In the genomic region with DNA sequence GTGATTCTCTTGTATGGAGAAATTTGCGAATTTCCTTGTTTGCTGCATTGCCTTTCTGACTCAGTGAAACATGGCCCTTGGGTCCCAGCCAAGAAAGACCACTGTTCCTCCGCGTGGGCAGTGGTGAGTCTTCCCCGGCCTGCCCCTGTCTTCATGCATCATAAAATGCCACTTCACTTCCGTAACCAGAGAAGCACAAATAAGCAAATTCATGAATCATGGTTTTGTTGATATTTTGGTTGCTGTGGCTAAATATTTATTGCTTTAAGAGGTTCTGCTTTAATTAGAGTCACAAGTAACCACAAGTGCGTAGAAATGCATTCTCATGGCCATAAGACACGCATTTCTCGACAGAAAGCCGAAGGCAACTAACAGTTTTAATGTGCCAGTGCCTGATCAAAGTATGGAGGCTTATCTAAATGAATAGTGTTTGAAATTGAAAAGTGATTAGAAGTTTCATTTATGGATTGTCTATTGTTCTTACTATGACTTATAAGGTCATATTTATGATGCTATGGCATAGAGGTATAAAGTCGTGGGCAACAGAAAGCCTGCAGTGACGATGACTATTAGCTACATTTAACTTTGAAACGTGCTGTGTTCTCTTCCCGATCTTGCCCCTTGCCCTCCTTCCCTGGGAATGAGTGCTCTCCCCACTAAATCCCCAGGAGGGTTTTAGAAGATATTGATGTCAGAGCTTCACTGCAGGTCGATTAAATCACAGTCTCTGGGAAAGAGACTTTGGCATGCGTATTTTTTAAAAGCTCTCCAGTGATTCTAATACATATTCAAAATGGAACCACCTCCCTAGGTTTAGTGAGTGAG, we compare ENCODE assay signal across 10 cellular contexts.
DNase-seq lines count a peak whose midpoint lies in the region; ATAC-seq, FAIRE-seq and TF ChIP-seq lines count a peak whose summit lies in the region.
"Had no signal": no experiment of that assay in that cellular context is flagged by ENCODE, and none has a peak within 500 bp of the region (broad histone marks: within the 10 kb centered on the region; RNA-seq: fewer than 3 reads in every experiment).

No MANE protein-coding gene starts in this region.

- H3K4me3 ChIP-seq in astrocyte (ENCODE audit: insufficient read depth, low read depth, low read length), result no peak overlapping the region
- no peak overlapping the region for H3K4me3 ChIP-seq in mesenchymal stem cell (ENCODE audit: insufficient read depth in 1 of 2, low read depth in 1 of 2, low read length in 2 of 2)
- H3K4me3 ChIP-seq in lower leg skin (ENCODE audit: low read depth, poor library complexity, severe bottlenecking), result no peak overlapping the region
- H3K4me3 ChIP-seq in neuronal stem cell (ENCODE audit: low read length in 2 of 2), result no peak overlapping the region

- H3K4me3 Mint-ChIP-seq in astrocyte (ENCODE audit: unreplicated experiment) (no peak overlapping the region), WTC11 (no peak overlapping the region)

- H3K18ac ChIP-seq in mesenchymal stem cell (ENCODE audit: low read depth in 1 of 2, low read length in 2 of 2) (peak overlapping the region in 1 of 2 experiments; percentile 95), neuronal stem cell (ENCODE audit: low read length) (no peak overlapping the region)

- H3K9me3 Mint-ChIP-seq in astrocyte (ENCODE audit: unreplicated experiment), result no peaks in the 10 kb centered on the region
- no peaks in the 10 kb centered on the region for H3K9me3 Mint-ChIP-seq in WTC11

- H3K4ac ChIP-seq in mesenchymal stem cell (ENCODE audit: low read depth in 1 of 2, low read length in 2 of 2) (peak overlapping the region; percentile 51 to 52), neuronal stem cell (ENCODE audit: low read length) (no peak overlapping the region)

- no peak for FAIRE-seq in astrocyte (lab: Jason Lieb, UNC)
- FAIRE-seq: GM18507 had no signal

- no peak overlapping the region for H3K14ac ChIP-seq in mesenchymal stem cell (ENCODE audit: low read length in 2 of 2)
- H3K14ac ChIP-seq in neuronal stem cell (ENCODE audit: low read length), result no peak overlapping the region

- DNase-seq in AG09319 (ENCODE audit: extremely low read depth, low read depth), result peak; percentile 92
- peak; percentile 96 for DNase-seq in astrocyte (ENCODE audit: low read depth)
- peak; percentile 100 for DNase-seq in mesenchymal stem cell
- DNase-seq in lower leg skin (ENCODE audit: low spot score in 2 of 2), result no peak
- no peak for DNase-seq in WTC11 (ENCODE audit: low spot score)
- no peak for DNase-seq in neuronal stem cell (ENCODE audit: low spot score)
- DNase-seq: anterior cingulate cortex had no signal

- no peak for TF ChIP-seq POLR2A in lower leg skin (IDR thresholded peaks at IDR 0.05)

- intact Hi-C loops in lower leg skin (cut with DNase I; ENCODE audit: low total_unique reads), result no loop called here

- H3K36me3 Mint-ChIP-seq in astrocyte (ENCODE audit: low read depth, unreplicated experiment) (peaks cover 2% of the 10 kb centered on the region), WTC11 (no peaks in the 10 kb centered on the region)

- H2AK5ac ChIP-seq in mesenchymal stem cell (ENCODE audit: low read length, severe bottlenecking), result no peak overlapping the region
- H2AK5ac ChIP-seq in neuronal stem cell (ENCODE audit: low read depth, low read length), result no peak overlapping the region

- H2BK120ac ChIP-seq in mesenchymal stem cell (ENCODE audit: low read depth, low read length), result peak overlapping the region; percentile 92
- no peak overlapping the region for H2BK120ac ChIP-seq in neuronal stem cell (ENCODE audit: low read depth, low read length)

- H3K27ac Mint-ChIP-seq in astrocyte (ENCODE audit: unreplicated experiment), result no peak overlapping the region
- H3K27ac Mint-ChIP-seq in WTC11, result no peak overlapping the region; the same call in 1 of the 2 replicates

- POLR2A ChIA-PET in WTC11 (lab: Charles Lee), result interaction anchor here (1.3 kb wide), 1 partner anchor 17 kb away, joined by 3 read pairs; no protein-coding TSS in a partner anchor

- no peaks in the 10 kb centered on the region for H3K27me3 ChIP-seq in astrocyte (ENCODE audit: insufficient read depth, low read length)
- no peaks in the 10 kb centered on the region for H3K27me3 ChIP-seq in mesenchymal stem cell (ENCODE audit: control insufficient read depth in 1 of 2, insufficient read depth in 1 of 2, low read length in 2 of 2)
- H3K27me3 ChIP-seq in neuronal stem cell (ENCODE audit: control insufficient read depth in 3 of 3, insufficient read depth in 3 of 3, low read depth in 1 of 3, low read length in 3 of 3), result no peaks in the 10 kb centered on the region

- H3K4me1 ChIP-seq in astrocyte (ENCODE audit: insufficient read depth, low read length), result peaks cover 47% of the 10 kb centered on the region
- peaks cover 28% of the 10 kb centered on the region for H3K4me1 ChIP-seq in mesenchymal stem cell (ENCODE audit: control insufficient read depth, insufficient read depth, low read depth, low read length)
- peaks cover 17 to 28% of the 10 kb centered on the region in 2 donors for H3K4me1 ChIP-seq in neuronal stem cell (ENCODE audit: control insufficient read depth in 2 of 2, insufficient read depth in 1 of 2, low read depth in 1 of 2, low read length in 2 of 2)

- H3K9me3 ChIP-seq in astrocyte (ENCODE audit: insufficient read depth, low read depth, low read length) (no peaks in the 10 kb centered on the region), mesenchymal stem cell (ENCODE audit: control insufficient read depth, low read length) (no peaks in the 10 kb centered on the region), neuronal stem cell (replicated peaks in 1 of 2; ENCODE audit: control insufficient read depth in 2 of 2, insufficient read depth in 1 of 2, low read depth in 1 of 2, low read length in 2 of 2) (no peaks in the 10 kb centered on the region)

- H2AFZ ChIP-seq in astrocyte (ENCODE audit: low read depth, low read length) (no peak overlapping the region), mesenchymal stem cell (ENCODE audit: low read depth, low read length) (no peak overlapping the region), neuronal stem cell (ENCODE audit: low read length) (no peak overlapping the region)

- H4K91ac ChIP-seq in mesenchymal stem cell (ENCODE audit: low read length) (no peak overlapping the region), neuronal stem cell (ENCODE audit: low read depth, low read length, poor library complexity) (no peak overlapping the region)

- H4K8ac ChIP-seq in mesenchymal stem cell (ENCODE audit: low read length) (peak overlapping the region; percentile 67), neuronal stem cell (ENCODE audit: low read depth, low read length) (no peak overlapping the region)

- H3K9ac ChIP-seq in astrocyte (ENCODE audit: low read length), result peak overlapping the region; percentile 9
- H3K9ac ChIP-seq in mesenchymal stem cell (ENCODE audit: low read length), result peak overlapping the region; percentile 83
- H3K9ac ChIP-seq in neuronal stem cell (ENCODE audit: low read depth, low read length, poor library complexity), result no peak overlapping the region

- H4K20me1 ChIP-seq in astrocyte (ENCODE audit: insufficient read depth, low read length), result no peaks in the 10 kb centered on the region

- peak overlapping the region; percentile 63 for H3K27ac ChIP-seq in astrocyte (ENCODE audit: low read depth, low read length)
- peak overlapping the region; percentile 41 for H3K27ac ChIP-seq in mesenchymal stem cell (ENCODE audit: low read length, poor library complexity, severe bottlenecking)
- no peak overlapping the region for H3K27ac ChIP-seq in neuronal stem cell (replicated peaks; ENCODE audit: low read length)

- H3K27me3 Mint-ChIP-seq in astrocyte (ENCODE audit: low read depth, unreplicated experiment) (peaks cover 3% of the 10 kb centered on the region), WTC11 (ENCODE audit: low read depth) (no peaks in the 10 kb centered on the region; the same call in 1 of the 2 replicates)

- no peak for TF ChIP-seq CTCF in AG09319 (IDR thresholded peaks at IDR 0.05; ENCODE audit: low read depth, low read length)
- no peak for TF ChIP-seq CTCF in astrocyte (IDR thresholded peaks at IDR 0.05; ENCODE audit: insufficient read depth, low read depth, low read length)
- no peak for TF ChIP-seq CTCF in lower leg skin (IDR thresholded peaks at IDR 0.05)
- TF ChIP-seq CTCF in WTC11 (IDR thresholded peaks at IDR 0.05), result no peak

- no peak overlapping the region for H2BK15ac ChIP-seq in mesenchymal stem cell (ENCODE audit: low read depth, poor library complexity, severe bottlenecking)
- no peak overlapping the region for H2BK15ac ChIP-seq in neuronal stem cell (ENCODE audit: low read length)

- peak; percentile 53 for ATAC-seq in GM18867 (IDR thresholded peaks at IDR 0.05; ENCODE audit: unreplicated experiment)
- no peak for ATAC-seq in GM18517 (IDR thresholded peaks at IDR 0.05; ENCODE audit: unreplicated experiment)
- no peak for ATAC-seq in WTC11

- H3K4me1 Mint-ChIP-seq in astrocyte (ENCODE audit: low read depth, unreplicated experiment), result peaks cover 24% of the 10 kb centered on the region
- peaks cover 29% of the 10 kb centered on the region for H3K4me1 Mint-ChIP-seq in WTC11

- H3K23ac ChIP-seq in mesenchymal stem cell (ENCODE audit: low read length in 2 of 2), result no peak overlapping the region
- H3K23ac ChIP-seq in neuronal stem cell (ENCODE audit: low read depth, low read length, poor library complexity), result no peak overlapping the region

- H3K4me2 ChIP-seq in astrocyte (ENCODE audit: low read length) (peak overlapping the region; percentile 53), mesenchymal stem cell (ENCODE audit: low read length, poor library complexity, severe bottlenecking) (no peak overlapping the region), neuronal stem cell (ENCODE audit: insufficient read depth, low read length, poor library complexity, severe bottlenecking) (no peak overlapping the region)

- H3K79me2 ChIP-seq in astrocyte (ENCODE audit: insufficient read depth, low read length), result no peaks in the 10 kb centered on the region

- 8% methylated on average over 8 of the region's 15 CpGs for WGBS in mesenchymal stem cell
- 66 to 71% methylated on average over 15 of the region's 15 CpGs for WGBS in lower leg skin, 2 donors
- WGBS in neuronal stem cell (ENCODE audit: extremely low coverage in 2 of 2, insufficient read length in 2 of 2, insufficient replicate concordance in 1 of 2), 2 donors, result no CpG with 5 or more reads among the region's 15 CpGs

- H3K36me3 ChIP-seq in astrocyte (ENCODE audit: insufficient read depth, low read length) (no peaks in the 10 kb centered on the region), mesenchymal stem cell (ENCODE audit: control insufficient read depth in 1 of 2, insufficient read depth in 2 of 2, low read depth in 1 of 2, low read length in 2 of 2) (no peaks in the 10 kb centered on the region), neuronal stem cell (replicated peaks in 1 of 2; ENCODE audit: control insufficient read depth in 2 of 2, insufficient read depth in 2 of 2, low read length in 2 of 2) (no peaks in the 10 kb centered on the region)

- H2BK5ac ChIP-seq in mesenchymal stem cell (ENCODE audit: low read depth, low read length, poor library complexity, severe bottlenecking) (no peak overlapping the region), neuronal stem cell (ENCODE audit: low read length) (no peak overlapping the region)

- CTCF ChIA-PET in WTC11 (lab: Charles Lee), result interaction anchor here (1.0 to 1.6 kb wide), 2 partner anchors 17 to 44 kb away, joined by 3 to 6 read pairs; no protein-coding TSS in a partner anchor

- H3K79me1 ChIP-seq in mesenchymal stem cell (replicated peaks; ENCODE audit: low read length, poor library complexity, severe bottlenecking) (no peaks in the 10 kb centered on the region), neuronal stem cell (ENCODE audit: low read depth, low read length) (no peaks in the 10 kb centered on the region)

- H2BK12ac ChIP-seq in mesenchymal stem cell (ENCODE audit: low read length in 2 of 2) (peak overlapping the region in 1 of 2 experiments; percentile 10), neuronal stem cell (ENCODE audit: low read length) (no peak overlapping the region)

Comparison
In these comparisons a context has a peak if more than half of its experiments do, and no peak if none do; other contexts are left out.
1. DNase-seq: peak in AG09319 (single experiment), astrocyte (single experiment) and mesenchymal stem cell (single experiment); none in lower leg skin (0 of 2), WTC11 (single experiment) and neuronal stem cell (single experiment).